Comparison of ENCODE assay signal across 10 cellular contexts in genomic region chr3:186569354-186569753, GRCh38. TPM values are rescaled to one million over a fixed set of nuclear protein-coding genes. Genes with fewer than 3 reads are reported as not detected.
DNase-seq lines count a peak whose midpoint lies in the region; ATAC-seq and TF ChIP-seq lines count a peak whose summit lies in the region.
"Not testable (repeated sequence)": the region's sequence is repeated elsewhere in the genome, so short reads cannot be mapped to it uniquely, and the experiment has no call there.
"Had no signal": no experiment of that assay in that cellular context is flagged by ENCODE, and none has a peak within 500 bp of the region (broad histone marks: within the 10 kb centered on the region; RNA-seq: fewer than 3 reads in every experiment).

No MANE protein-coding gene starts in this region.

- peak overlapping the region; percentile 85 for H3K4me3 ChIP-seq in HUES6 (ENCODE audit: low read depth, low read length)
- peak overlapping the region; percentile 89 for H3K4me3 ChIP-seq in SJSA1
- peak overlapping the region; percentile 75 for H3K4me3 ChIP-seq in iPS-11a (ENCODE audit: low read depth, low read length)

- H3K27me3 ChIP-seq in CD4-positive, alpha-beta T cell (ENCODE audit: control insufficient read depth, insufficient read depth, low read length); HUES6 (ENCODE audit: control insufficient read depth, insufficient read depth, low read length); SJSA1 (replicated peaks): not testable (repeated sequence)

- H3K36me3 ChIP-seq in HUES6 (ENCODE audit: control insufficient read depth, insufficient read depth, low read length) (peaks cover 17% of the 10 kb centered on the region), SJSA1 (peaks cover 29% of the 10 kb centered on the region)

- H3K27ac ChIP-seq in CD4-positive, alpha-beta T cell (ENCODE audit: low read depth, low read length); HUES6 (ENCODE audit: low read depth, low read length); SJSA1: not testable (repeated sequence)

- DNase-seq in CD4-positive, alpha-beta T cell; SJSA1 (ENCODE audit: low read depth in 1 of 2, low spot score in 2 of 2); activated T-helper 1 cell treated with anti-CD3 and anti-CD28 coated beads, Interleukin-12 subunit alpha, Interleukin-12 subunit beta, Interleukin-2, Interleukin-4 antibody, amounts not matched to agents 30 ng/mL and 10 ng/mL and 1 ng/mL, durations not matched to agents 14 hours and 24 hours and 36 hours (ENCODE audit: low spot score); natural killer cell treated with Interleukin-12 subunit alpha and Interleukin-12 subunit beta and Interleukin-15 and Interleukin-18, amount 100 ng/mL, for 72 hours (ENCODE audit: low spot score); stimulated activated naive B cell treated with anti-CD40 and anti-IgM and Interleukin-4, amounts not matched to agents 10 μg/mL and 1 μg/mL and 100 μg/mL, for 72 hours: not testable (repeated sequence)

- H3K4me3 Mint-ChIP-seq in CD4-positive, alpha-beta T cell, result peak overlapping the region; percentile 99
- peak overlapping the region; percentile 91 for H3K4me3 Mint-ChIP-seq in activated T-helper 1 cell treated with anti-CD3 and anti-CD28 coated beads, Interleukin-12 subunit alpha, Interleukin-12 subunit beta, Interleukin-2, Interleukin-4 antibody, amounts not matched to agents 30 ng/mL and 10 ng/mL and 1 ng/mL, durations not matched to agents 14 hours and 24 hours and 36 hours
- H3K4me3 Mint-ChIP-seq in dendritic cell treated with granulocyte-macrophage colony-stimulating factor and Interleukin-4, amounts not matched to agents 40 ng/mL and 50 ng/mL, for 4 days, result peak overlapping the region; percentile 86
- peak overlapping the region; percentile 100 for H3K4me3 Mint-ChIP-seq in natural killer cell treated with Interleukin-12 subunit alpha and Interleukin-12 subunit beta and Interleukin-15 and Interleukin-18, amount 100 ng/mL, for 72 hours
- H3K4me3 Mint-ChIP-seq in stimulated activated naive B cell treated with anti-CD40 and anti-IgM and Interleukin-4, amounts not matched to agents 10 μg/mL and 1 μg/mL and 100 μg/mL, for 72 hours, result peak overlapping the region; percentile 97 to 99

- H3K27me3 Mint-ChIP-seq in CD4-positive, alpha-beta T cell; activated T-helper 1 cell treated with anti-CD3 and anti-CD28 coated beads, Interleukin-12 subunit alpha, Interleukin-12 subunit beta, Interleukin-2, Interleukin-4 antibody, amounts not matched to agents 30 ng/mL and 10 ng/mL and 1 ng/mL, durations not matched to agents 14 hours and 24 hours and 36 hours (ENCODE audit: insufficient read depth); dendritic cell treated with granulocyte-macrophage colony-stimulating factor and Interleukin-4, amounts not matched to agents 40 ng/mL and 50 ng/mL, for 4 days; natural killer cell treated with Interleukin-12 subunit alpha and Interleukin-12 subunit beta and Interleukin-15 and Interleukin-18, amount 100 ng/mL, for 72 hours; stimulated activated naive B cell treated with anti-CD40 and anti-IgM and Interleukin-4, amounts not matched to agents 10 μg/mL and 1 μg/mL and 100 μg/mL, for 72 hours: not testable (repeated sequence)

- H3K9me3 Mint-ChIP-seq in CD4-positive, alpha-beta T cell; activated T-helper 1 cell treated with anti-CD3 and anti-CD28 coated beads, Interleukin-12 subunit alpha, Interleukin-12 subunit beta, Interleukin-2, Interleukin-4 antibody, amounts not matched to agents 30 ng/mL and 10 ng/mL and 1 ng/mL, durations not matched to agents 14 hours and 24 hours and 36 hours; dendritic cell treated with granulocyte-macrophage colony-stimulating factor and Interleukin-4, amounts not matched to agents 40 ng/mL and 50 ng/mL, for 4 days; natural killer cell treated with Interleukin-12 subunit alpha and Interleukin-12 subunit beta and Interleukin-15 and Interleukin-18, amount 100 ng/mL, for 72 hours; stimulated activated naive B cell treated with anti-CD40 and anti-IgM and Interleukin-4, amounts not matched to agents 10 μg/mL and 1 μg/mL and 100 μg/mL, for 72 hours: not testable (repeated sequence)

- H3K9me3 ChIP-seq in CD4-positive, alpha-beta T cell (ENCODE audit: control insufficient read depth, low read length); HUES6 (ENCODE audit: control insufficient read depth, insufficient read depth, low read depth, low read length); SJSA1 (replicated peaks): not testable (repeated sequence)

- not testable (repeated sequence) for H3K9ac ChIP-seq in HUES6 (ENCODE audit: low read length)

- POLR2A ChIA-PET in CD4-positive, alpha-beta T cell (lab: Charles Lee), result interaction anchor here (0.6 to 2.0 kb wide), 4 partner anchors 214 to 631 kb away, joined by 3 to 7 read pairs (median 4); partner anchors contain the start of genes EIF4A2, RPL39L and TRA2B

- peaks cover 54% of the 10 kb centered on the region for H3K36me3 Mint-ChIP-seq in CD4-positive, alpha-beta T cell (ENCODE audit: low read depth)
- H3K36me3 Mint-ChIP-seq in activated T-helper 1 cell treated with anti-CD3 and anti-CD28 coated beads, Interleukin-12 subunit alpha, Interleukin-12 subunit beta, Interleukin-2, Interleukin-4 antibody, amounts not matched to agents 30 ng/mL and 10 ng/mL and 1 ng/mL, durations not matched to agents 14 hours and 24 hours and 36 hours (ENCODE audit: low read depth), result peaks cover 13% of the 10 kb centered on the region
- H3K36me3 Mint-ChIP-seq in dendritic cell treated with granulocyte-macrophage colony-stimulating factor and Interleukin-4, amounts not matched to agents 40 ng/mL and 50 ng/mL, for 4 days (ENCODE audit: low read depth), result peaks cover 45% of the 10 kb centered on the region
- peaks cover 16% of the 10 kb centered on the region for H3K36me3 Mint-ChIP-seq in natural killer cell treated with Interleukin-12 subunit alpha and Interleukin-12 subunit beta and Interleukin-15 and Interleukin-18, amount 100 ng/mL, for 72 hours
- H3K36me3 Mint-ChIP-seq in stimulated activated naive B cell treated with anti-CD40 and anti-IgM and Interleukin-4, amounts not matched to agents 10 μg/mL and 1 μg/mL and 100 μg/mL, for 72 hours, result not testable (repeated sequence)

- TF ChIP-seq CTCF in CD4-positive, alpha-beta T cell (IDR thresholded peaks at IDR 0.05), result not testable (repeated sequence)

- H3K4me1 ChIP-seq in HUES6 (ENCODE audit: control insufficient read depth, insufficient read depth, low read length), result peaks cover 11% of the 10 kb centered on the region
- peaks cover 14% of the 10 kb centered on the region for H3K4me1 ChIP-seq in SJSA1 (replicated peaks)

- ATAC-seq in CD4-positive, alpha-beta T cell (ENCODE audit: poor library complexity); natural killer cell treated with Interleukin-12 subunit alpha and Interleukin-12 subunit beta and Interleukin-15 and Interleukin-18, amount 100 ng/mL, for 72 hours; stimulated activated naive B cell treated with anti-CD40 and anti-IgM and Interleukin-4, amounts not matched to agents 10 μg/mL and 1 μg/mL and 100 μg/mL, for 72 hours (replicated peaks): not testable (repeated sequence)

- H3K4me1 Mint-ChIP-seq in CD4-positive, alpha-beta T cell (ENCODE audit: low read depth), result peaks cover 69% of the 10 kb centered on the region
- H3K4me1 Mint-ChIP-seq in activated T-helper 1 cell treated with anti-CD3 and anti-CD28 coated beads, Interleukin-12 subunit alpha, Interleukin-12 subunit beta, Interleukin-2, Interleukin-4 antibody, amounts not matched to agents 30 ng/mL and 10 ng/mL and 1 ng/mL, durations not matched to agents 14 hours and 24 hours and 36 hours (ENCODE audit: low read depth), result peaks cover 60% of the 10 kb centered on the region
- peaks cover 50% of the 10 kb centered on the region for H3K4me1 Mint-ChIP-seq in dendritic cell treated with granulocyte-macrophage colony-stimulating factor and Interleukin-4, amounts not matched to agents 40 ng/mL and 50 ng/mL, for 4 days (ENCODE audit: low read depth)
- H3K4me1 Mint-ChIP-seq in natural killer cell treated with Interleukin-12 subunit alpha and Interleukin-12 subunit beta and Interleukin-15 and Interleukin-18, amount 100 ng/mL, for 72 hours (ENCODE audit: low read depth in 2 of 2), result peaks cover 41 to 54% of the 10 kb centered on the region in 2 donors
- peaks cover 22 to 38% of the 10 kb centered on the region in 2 donors for H3K4me1 Mint-ChIP-seq in stimulated activated naive B cell treated with anti-CD40 and anti-IgM and Interleukin-4, amounts not matched to agents 10 μg/mL and 1 μg/mL and 100 μg/mL, for 72 hours

- H3K27ac Mint-ChIP-seq in CD4-positive, alpha-beta T cell, result peak overlapping the region; percentile 94
- peak overlapping the region; percentile 99 for H3K27ac Mint-ChIP-seq in activated T-helper 1 cell treated with anti-CD3 and anti-CD28 coated beads, Interleukin-12 subunit alpha, Interleukin-12 subunit beta, Interleukin-2, Interleukin-4 antibody, amounts not matched to agents 30 ng/mL and 10 ng/mL and 1 ng/mL, durations not matched to agents 14 hours and 24 hours and 36 hours
- H3K27ac Mint-ChIP-seq in dendritic cell treated with granulocyte-macrophage colony-stimulating factor and Interleukin-4, amounts not matched to agents 40 ng/mL and 50 ng/mL, for 4 days, result peak overlapping the region; percentile 96
- H3K27ac Mint-ChIP-seq in natural killer cell treated with Interleukin-12 subunit alpha and Interleukin-12 subunit beta and Interleukin-15 and Interleukin-18, amount 100 ng/mL, for 72 hours, result peak overlapping the region; percentile 91 to 94
- peak overlapping the region; percentile 99 for H3K27ac Mint-ChIP-seq in stimulated activated naive B cell treated with anti-CD40 and anti-IgM and Interleukin-4, amounts not matched to agents 10 μg/mL and 1 μg/mL and 100 μg/mL, for 72 hours

- CTCF ChIA-PET in CD4-positive, alpha-beta T cell (lab: Charles Lee), result interaction anchor here (1.7 to 2.2 kb wide), 3 partner anchors 46 to 632 kb away, joined by 4 to 9 read pairs (median 6); partner anchors contain the start of gene TRA2B

- intact Hi-C loops in CD4-positive, alpha-beta T cell (cut with DNase I, micrococcal nuclease); dendritic cell treated with granulocyte-macrophage colony-stimulating factor and Interleukin-4, amounts not matched to agents 40 ng/mL and 50 ng/mL, for 4 days (cut with micrococcal nuclease): not testable (repeated sequence)
- intact Hi-C loops in activated T-helper 1 cell treated with anti-CD3 and anti-CD28 coated beads, Interleukin-12 subunit alpha, Interleukin-12 subunit beta, Interleukin-2, Interleukin-4 antibody, amounts not matched to agents 30 ng/mL and 10 ng/mL and 1 ng/mL, durations not matched to agents 14 hours and 24 hours and 36 hours (cut with micrococcal nuclease), result loop anchor here (5.0 kb wide), 1 partner anchor 568 kb away; the partner anchor contains the start of gene RPL39L

RNA-seq across cellular contexts. Expression of gene DNAJB11, which starts 1.2 kb away (rescaled TPM):
- 10 to 100 TPM; 69.3 to 70.3 TPM for total RNA-seq in CD4-positive, alpha-beta T cell
- total RNA-seq in SJSA1 (2014; rRNA removed; shearing (Covaris generic)), result 152 and 170 TPM in 2 replicates
- total RNA-seq in activated T-helper 1 cell treated with anti-CD3 and anti-CD28 coated beads, Interleukin-12 subunit alpha, Interleukin-12 subunit beta, Interleukin-2, Interleukin-4 antibody, amounts not matched to agents 30 ng/mL and 10 ng/mL and 1 ng/mL, durations not matched to agents 14 hours and 24 hours and 36 hours, result 71.0 and 75.8 TPM in 2 replicates
- 10 to 100 TPM; 84.2 to 99.6 TPM for total RNA-seq in natural killer cell treated with Interleukin-12 subunit alpha and Interleukin-12 subunit beta and Interleukin-15 and Interleukin-18, amount 100 ng/mL, for 72 hours

RNA-seq across cellular contexts. Expression of gene TBCCD1, which starts 2.2 kb away (rescaled TPM):
- total RNA-seq in CD4-positive, alpha-beta T cell, result 1 to 10 TPM; 7.6 to 8.1 TPM
- 9.6 and 12.2 TPM in 2 replicates for total RNA-seq in SJSA1 (2014; rRNA removed; shearing (Covaris generic))
- 17.7 and 19.2 TPM in 2 replicates for total RNA-seq in activated T-helper 1 cell treated with anti-CD3 and anti-CD28 coated beads, Interleukin-12 subunit alpha, Interleukin-12 subunit beta, Interleukin-2, Interleukin-4 antibody, amounts not matched to agents 30 ng/mL and 10 ng/mL and 1 ng/mL, durations not matched to agents 14 hours and 24 hours and 36 hours
- total RNA-seq in natural killer cell treated with Interleukin-12 subunit alpha and Interleukin-12 subunit beta and Interleukin-15 and Interleukin-18, amount 100 ng/mL, for 72 hours, result 10 to 100 TPM; 16.3 to 21.8 TPM

RNA-seq across cellular contexts. Expression of gene CRYGS, which starts 25.2 kb away (rescaled TPM):
- 1 to 10 TPM; 1.9 to 2.3 TPM for total RNA-seq in CD4-positive, alpha-beta T cell
- total RNA-seq in SJSA1 (2014; rRNA removed; shearing (Covaris generic)), result 0.63 and 0.81 TPM in 2 replicates
- total RNA-seq in activated T-helper 1 cell treated with anti-CD3 and anti-CD28 coated beads, Interleukin-12 subunit alpha, Interleukin-12 subunit beta, Interleukin-2, Interleukin-4 antibody, amounts not matched to agents 30 ng/mL and 10 ng/mL and 1 ng/mL, durations not matched to agents 14 hours and 24 hours and 36 hours, result 3.2 TPM in 2 replicates
- total RNA-seq in natural killer cell treated with Interleukin-12 subunit alpha and Interleukin-12 subunit beta and Interleukin-15 and Interleukin-18, amount 100 ng/mL, for 72 hours, result 1 to 10 TPM; 4.5 to 5.7 TPM

RNA-seq across cellular contexts. Expression of gene AHSG, which starts 43.5 kb away (rescaled TPM):
- total RNA-seq in CD4-positive, alpha-beta T cell, result not detected
- total RNA-seq in SJSA1 (2014; rRNA removed; shearing (Covaris generic)), result not detected in 2 replicates
- 0.16 TPM in 1 of 2 replicates, not detected in the other for total RNA-seq in activated T-helper 1 cell treated with anti-CD3 and anti-CD28 coated beads, Interleukin-12 subunit alpha, Interleukin-12 subunit beta, Interleukin-2, Interleukin-4 antibody, amounts not matched to agents 30 ng/mL and 10 ng/mL and 1 ng/mL, durations not matched to agents 14 hours and 24 hours and 36 hours
- not detected for total RNA-seq in natural killer cell treated with Interleukin-12 subunit alpha and Interleukin-12 subunit beta and Interleukin-15 and Interleukin-18, amount 100 ng/mL, for 72 hours
- total RNA-seq: H7, pulmonary artery endothelial cell had no signal
